In the genomic region with DNA sequence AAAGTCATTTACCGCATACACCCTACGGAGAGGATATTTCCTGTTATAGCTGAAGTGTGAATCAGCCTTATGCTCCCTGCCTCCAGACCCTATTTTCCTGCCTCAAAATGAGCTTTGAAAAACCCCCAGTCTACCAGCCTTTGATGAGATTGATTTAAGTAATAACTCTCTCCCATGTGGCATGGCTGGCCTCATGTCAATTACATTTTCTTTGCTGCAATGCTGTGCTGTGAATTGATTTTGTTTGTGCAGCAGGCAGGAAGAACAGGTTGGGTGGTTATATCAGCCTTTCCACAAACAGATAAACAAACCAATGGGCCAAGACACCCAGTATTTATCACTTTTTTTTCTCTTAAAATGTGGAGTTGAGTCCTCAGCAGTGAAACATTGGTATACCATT, we compare ENCODE assay signal across 20 cellular contexts.
A peak's percentile ranks its signal among the peaks of the same experiment; 100 is the strongest.
DNase-seq lines count a peak whose midpoint lies in the region; TF ChIP-seq lines count a peak whose summit lies in the region.
"Had no signal": no experiment of that assay in that cellular context is flagged by ENCODE, and none has a peak within 500 bp of the region (broad histone marks: within the 10 kb centered on the region; RNA-seq: fewer than 3 reads in every experiment).

No MANE protein-coding gene starts in this region.

- H3K4me3 ChIP-seq in ACC112 (ENCODE audit: low read depth, low read length), result peak overlapping the region; percentile 38; the same call in 1 of the 2 replicates
- H3K4me3 ChIP-seq in esophagus muscularis mucosa, result no peak overlapping the region
- H3K4me3 ChIP-seq: A549, GM12878, GM23248 had no signal

- TF ChIP-seq EP300 in esophagus muscularis mucosa (IDR thresholded peaks at IDR 0.05), result no peak

- TF ChIP-seq POLR2A in esophagus muscularis mucosa (IDR thresholded peaks at IDR 0.05; ENCODE audit: low read depth), result no peak

- TF ChIP-seq CTCF in esophagus muscularis mucosa (IDR thresholded peaks at IDR 0.05) (no peak), osteocyte (IDR thresholded peaks at IDR 0.05) (no peak), glutamatergic neuron (IDR thresholded peaks at IDR 0.05; ENCODE audit: partially characterized antibody, unreplicated experiment) (no peak)

- H3K27ac ChIP-seq in ACC112 (ENCODE audit: low read depth, low read length) (no peak overlapping the region), esophagus muscularis mucosa (replicated peaks in 1 of 4) (no peak overlapping the region)
- H3K27ac ChIP-seq: A549, GM23248 had no signal

- H3K27me3 ChIP-seq in ACC112 (ENCODE audit: insufficient read depth, low read length) (no peaks in the 10 kb centered on the region), esophagus muscularis mucosa (no peaks in the 10 kb centered on the region)

- H3K4me3 Mint-ChIP-seq in osteocyte (ENCODE audit: unreplicated experiment), result no peak overlapping the region
- H3K4me3 Mint-ChIP-seq in glutamatergic neuron (ENCODE audit: unreplicated experiment), result no peak overlapping the region
- H3K4me3 Mint-ChIP-seq: CD4-positive, alpha-beta memory T cell had no signal

- peak; percentile 26 for DNase-seq in OCI-M1 (lab: John Stamatoyannopoulos, UW)
- DNase-seq in esophagus muscularis mucosa (ENCODE audit: extremely low spot score), result peak; percentile 26
- DNase-seq in osteocyte (ENCODE audit: extremely low spot score, unreplicated experiment), result peak; percentile 15
- DNase-seq in glutamatergic neuron, result no peak
- DNase-seq in NCI-H128 (lab: John Stamatoyannopoulos, UW; ENCODE audit: unreplicated experiment), result no peak
- no peak for DNase-seq in ecto neural progenitor cell (ENCODE audit: low spot score)
- DNase-seq: 8988T; C1 segment of cervical spinal cord; Calu3; CD4-positive, alpha-beta memory T cell; COR-L47; DMS79; EL; GDM1; GM23248; H7; HCEC 1CT had no signal

- no peaks in the 10 kb centered on the region for H3K27me3 Mint-ChIP-seq in osteocyte (ENCODE audit: unreplicated experiment)
- peaks cover 3% of the 10 kb centered on the region for H3K27me3 Mint-ChIP-seq in glutamatergic neuron (ENCODE audit: unreplicated experiment)
- H3K27me3 Mint-ChIP-seq: CD4-positive, alpha-beta memory T cell had no signal

- H3K36me3 Mint-ChIP-seq in osteocyte (ENCODE audit: unreplicated experiment), result no peaks in the 10 kb centered on the region
- peaks cover 3% of the 10 kb centered on the region for H3K36me3 Mint-ChIP-seq in glutamatergic neuron (ENCODE audit: unreplicated experiment)
- H3K36me3 Mint-ChIP-seq: CD4-positive, alpha-beta memory T cell had no signal

- H3K9me3 Mint-ChIP-seq in osteocyte (ENCODE audit: unreplicated experiment) (no peaks in the 10 kb centered on the region), glutamatergic neuron (ENCODE audit: unreplicated experiment) (peaks cover 2% of the 10 kb centered on the region)

- H3K36me3 ChIP-seq in ACC112 (ENCODE audit: insufficient read depth, low read length) (no peaks in the 10 kb centered on the region), esophagus muscularis mucosa (no peaks in the 10 kb centered on the region)

- WGBS in esophagus muscularis mucosa, result 97% methylated on average over 2 of the region's 2 CpGs

- H3K4me1 Mint-ChIP-seq in osteocyte (ENCODE audit: unreplicated experiment) (peaks cover 13% of the 10 kb centered on the region), glutamatergic neuron (ENCODE audit: low read depth, unreplicated experiment) (no peaks in the 10 kb centered on the region)

- intact Hi-C loops in esophagus muscularis mucosa (cut with DNase I), result no loop called here

- no peaks in the 10 kb centered on the region for H3K79me2 ChIP-seq in ACC112 (ENCODE audit: control insufficient read depth, insufficient read depth, low read length, unreplicated experiment)

- no peaks in the 10 kb centered on the region for H3K9me3 ChIP-seq in esophagus muscularis mucosa
- H3K9me3 ChIP-seq: A549 had no signal

- no peak overlapping the region for H3K27ac Mint-ChIP-seq in osteocyte (ENCODE audit: unreplicated experiment)
- no peak overlapping the region for H3K27ac Mint-ChIP-seq in glutamatergic neuron (ENCODE audit: unreplicated experiment)

- peak overlapping the region; percentile 35 for H2AFZ ChIP-seq in ACC112 (ENCODE audit: low read length, unreplicated experiment)
- H2AFZ ChIP-seq: GM23248 had no signal

- H3K4me1 ChIP-seq in ACC112 (ENCODE audit: control insufficient read depth, insufficient read depth, low read length, unreplicated experiment) (peaks cover 22% of the 10 kb centered on the region), esophagus muscularis mucosa (peaks cover 0 to 8% (median 4%) of the 10 kb centered on the region in 4 donors)

Comparison
In these comparisons a context has a peak if more than half of its experiments do, and no peak if none do; other contexts are left out.
1. DNase-seq: peak in OCI-M1 (single experiment), esophagus muscularis mucosa (single experiment) and osteocyte (single experiment); none in glutamatergic neuron (single experiment), NCI-H128 (single experiment) and ecto neural progenitor cell (single experiment).